Comparison of ENCODE assay signal across 1 cellular context in genomic region chrX:13428055-13428786, GRCh38.
A peak's percentile ranks its signal among the peaks of the same experiment; 100 is the strongest.
TF ChIP-seq lines count a peak whose summit lies in the region.

No MANE protein-coding gene starts in this region.

TF ChIP-seq in A549, 52 proteins besides CTCF, POLR2A, EP300 and RAD21 (continued from another document):
- peak; percentile 73; the same call in 1 of the 3 replicates for TF ChIP-seq BCL3 (IDR thresholded peaks at IDR 0.05)
- peak; percentile 86; the same call in 1 of the 2 replicates for TF ChIP-seq GATA3 (IDR thresholded peaks at IDR 0.05; ENCODE audit: borderline replicate concordance)
- no peak for TF ChIP-seq RCOR1 (IDR thresholded peaks at IDR 0.05; ENCODE audit: low read depth, low read length)
- peak; percentile 85 for TF ChIP-seq HOXB5 (CRISPR knock-in tag; IDR thresholded peaks at IDR 0.05)
- TF ChIP-seq RNF2 (IDR thresholded peaks at IDR 0.05; ENCODE audit: borderline replicate concordance, low read depth), result no peak
- no peak for TF ChIP-seq EHMT2 (IDR thresholded peaks at IDR 0.05; ENCODE audit: low read depth)
- no peak for TF ChIP-seq CHD2 (IDR thresholded peaks at IDR 0.05; ENCODE audit: low read length, partially characterized antibody)
- TF ChIP-seq TFCP2L1 (CRISPR knock-in tag; IDR thresholded peaks at IDR 0.05), result no peak
- no peak for TF ChIP-seq KDM1A (IDR thresholded peaks at IDR 0.05; ENCODE audit: low read depth)
- TF ChIP-seq FOXS1 (CRISPR knock-in tag; IDR thresholded peaks at IDR 0.05), result peak; percentile 95; the same call in 1 of the 2 replicates
- no peak for TF ChIP-seq CBX2 (IDR thresholded peaks at IDR 0.05; ENCODE audit: borderline replicate concordance, low read depth)
- TF ChIP-seq NFE2L2 (conservative IDR thresholded peaks at IDR 0.05; ENCODE audit: low read length), result no peak
- TF ChIP-seq REST (IDR thresholded peaks at IDR 0.05), result no peak
- TF ChIP-seq JUN (IDR thresholded peaks at IDR 0.05), result peak; percentile 59 to 68; a peak in 3 of 5 replicates
- TF ChIP-seq SREBF2 (IDR thresholded peaks at IDR 0.05), result no peak
- no peak for TF ChIP-seq HEYL (CRISPR knock-in tag; IDR thresholded peaks at IDR 0.05)
- TF ChIP-seq HES2 (IDR thresholded peaks at IDR 0.05), result no peak
- TF ChIP-seq FOSL2 (IDR thresholded peaks at IDR 0.05), result peak; percentile 41; the same call in 1 of the 2 replicates
- TF ChIP-seq FOSL2 (CRISPR knock-in tag; IDR thresholded peaks at IDR 0.05), result peak; percentile 81
- TF ChIP-seq PHF8 (IDR thresholded peaks at IDR 0.05; ENCODE audit: borderline replicate concordance, low read depth), result no peak
- TF ChIP-seq MAFK (IDR thresholded peaks at IDR 0.05; ENCODE audit: partially characterized antibody), result peak; percentile 12
- no peak for TF ChIP-seq POLR2AphosphoS2 (conservative IDR thresholded peaks at IDR 0.05; ENCODE audit: low read length)
- TF ChIP-seq JUNB (IDR thresholded peaks at IDR 0.05), result peak; percentile 92
- no peak for TF ChIP-seq EHF (CRISPR knock-in tag; IDR thresholded peaks at IDR 0.05)
- TF ChIP-seq PBX3 (IDR thresholded peaks at IDR 0.05), result peak; percentile 69
- TF ChIP-seq ZC3H11A (IDR thresholded peaks at IDR 0.05), result no peak
- TF ChIP-seq CHD4 (IDR thresholded peaks at IDR 0.05; ENCODE audit: borderline replicate concordance), result no peak
- TF ChIP-seq ATOH8 (CRISPR knock-in tag; IDR thresholded peaks at IDR 0.05; ENCODE audit: low read depth), result no peak
